ENCODE assay signal across 18 cellular contexts in genomic region chr4:101864660-101865059, GRCh38.
"Had no signal": no experiment of that assay in that cellular context is flagged by ENCODE, and none has a peak within 500 bp of the region (broad histone marks: within the 10 kb centered on the region; RNA-seq: fewer than 3 reads in every experiment).

No MANE protein-coding gene starts in this region.

- H3K4me1 ChIP-seq: ascending aorta, left lung, transverse colon had no signal

- H3K27me3 Mint-ChIP-seq: natural killer cell treated with Interleukin-12 subunit alpha and Interleukin-12 subunit beta and Interleukin-15 and Interleukin-18, amount 100 ng/mL, for 72 hours had no signal

- ATAC-seq: activated CD4-positive, CD25-positive, alpha-beta regulatory T cell treated with anti-CD3 and anti-CD28 coated beads, Interleukin-2, amount 50 U/mL, for 24 hours; natural killer cell treated with Interleukin-12 subunit alpha and Interleukin-12 subunit beta and Interleukin-15 and Interleukin-18, amount 100 ng/mL, for 72 hours; stimulated activated naive CD8-positive, alpha-beta T cell treated with anti-CD3 and anti-CD28 coated beads, Interleukin-15, Interleukin-2, amounts not matched to agents 100 U/mL and 50 U/mL, for 24 hours had no signal

- H3K4me1 Mint-ChIP-seq: activated naive CD4-positive, alpha-beta T cell treated with anti-CD3 and anti-CD28 coated beads, Interleukin-2, amount 10 ng/mL, durations not matched to agents 7 days and 5 days had no signal

- H3K4me3 ChIP-seq: ascending aorta, esophagus squamous epithelium, left lung, transverse colon had no signal

- DNase-seq: activated CD4-positive, alpha-beta T cell treated with anti-CD3 and anti-CD28 coated beads, Interleukin-2, amount 50 U/mL, for 4 hours; activated naive CD4-positive, alpha-beta T cell treated with anti-CD3 and anti-CD28 coated beads, Interleukin-2, amount 10 ng/mL, durations not matched to agents 7 days and 5 days; activated T-cell treated with anti-CD3 and anti-CD28 coated beads, Interleukin-2, amount 50 U/mL, for 24 hours; esophagus squamous epithelium; hippocampal formation; kidney; left lung; mammary epithelial cell; nucleus accumbens; posterior cingulate gyrus; stimulated activated CD4-positive, alpha-beta T cell treated with anti-CD3 and anti-CD28 coated beads, Interleukin-15, amount 100 ng/mL, for 24 hours; stimulated activated CD4-positive, alpha-beta T cell treated with anti-CD3 and anti-CD28 coated beads, Interleukin-4, amount 100 ng/mL, for 1 hour; stimulated activated naive CD8-positive, alpha-beta T cell treated with anti-CD3 and anti-CD28 coated beads, Interleukin-15, Interleukin-2, amounts not matched to agents 100 U/mL and 50 U/mL, for 24 hours; transverse colon had no signal

- H3K27ac ChIP-seq: ascending aorta, left lung, transverse colon had no signal

- H3K36me3 Mint-ChIP-seq: activated naive CD4-positive, alpha-beta T cell treated with anti-CD3 and anti-CD28 coated beads, Interleukin-2, amount 10 ng/mL, durations not matched to agents 7 days and 5 days; natural killer cell treated with Interleukin-12 subunit alpha and Interleukin-12 subunit beta and Interleukin-15 and Interleukin-18, amount 100 ng/mL, for 72 hours had no signal

- H3K27me3 ChIP-seq: ascending aorta, esophagus squamous epithelium, left lung, transverse colon had no signal

- H3K9me3 Mint-ChIP-seq: activated naive CD4-positive, alpha-beta T cell treated with anti-CD3 and anti-CD28 coated beads, Interleukin-2, amount 10 ng/mL, durations not matched to agents 7 days and 5 days; activated T-cell treated with anti-CD3 and anti-CD28 coated beads, Interleukin-2, amount 50 U/mL, for 24 hours had no signal

- H3K27ac Mint-ChIP-seq: activated naive CD4-positive, alpha-beta T cell treated with anti-CD3 and anti-CD28 coated beads, Interleukin-2, amount 10 ng/mL, durations not matched to agents 7 days and 5 days; activated T-cell treated with anti-CD3 and anti-CD28 coated beads, Interleukin-2, amount 50 U/mL, for 24 hours; natural killer cell treated with Interleukin-12 subunit alpha and Interleukin-12 subunit beta and Interleukin-15 and Interleukin-18, amount 100 ng/mL, for 72 hours had no signal

- FAIRE-seq: endometrium, kidney had no signal

- H3K36me3 ChIP-seq: ascending aorta, esophagus squamous epithelium, left lung, transverse colon had no signal

- H3K9me3 ChIP-seq: ascending aorta, esophagus squamous epithelium, left lung, transverse colon had no signal

- H3K4me3 Mint-ChIP-seq: activated naive CD4-positive, alpha-beta T cell treated with anti-CD3 and anti-CD28 coated beads, Interleukin-2, amount 10 ng/mL, durations not matched to agents 7 days and 5 days; activated T-cell treated with anti-CD3 and anti-CD28 coated beads, Interleukin-2, amount 50 U/mL, for 24 hours; natural killer cell treated with Interleukin-12 subunit alpha and Interleukin-12 subunit beta and Interleukin-15 and Interleukin-18, amount 100 ng/mL, for 72 hours had no signal
